ENCODE assay signal across 15 cellular contexts in genomic region chr14:94598506-94598815, GRCh38. TPM values are rescaled to one million over a fixed set of nuclear protein-coding genes. Genes with fewer than 3 reads are reported as not detected.
DNase-seq lines count a peak whose midpoint lies in the region; ATAC-seq and TF ChIP-seq lines count a peak whose summit lies in the region.
"Had no signal": no experiment of that assay in that cellular context is flagged by ENCODE, and none has a peak within 500 bp of the region (broad histone marks: within the 10 kb centered on the region; RNA-seq: fewer than 3 reads in every experiment).

No MANE protein-coding gene starts in this region.

- no peaks in the 10 kb centered on the region for H4K20me1 ChIP-seq in neural progenitor cell (ENCODE audit: low read depth)

- H3F3A ChIP-seq in neural progenitor cell (ENCODE audit: low read depth): no peaks in the 10 kb centered on the region

- peaks cover 48% of the 10 kb centered on the region for H3K4me1 ChIP-seq in SJSA1 (replicated peaks)
- H3K4me1 ChIP-seq in neural progenitor cell: no peaks in the 10 kb centered on the region

- H3K9me3 ChIP-seq in SJSA1 (replicated peaks) (no peaks in the 10 kb centered on the region), neural progenitor cell (ENCODE audit: low read depth) (no peaks in the 10 kb centered on the region)

- H3K4me3 Mint-ChIP-seq in neural progenitor cell: peak overlapping the region; percentile 20
- no peak overlapping the region for H3K4me3 Mint-ChIP-seq in type B pancreatic cell
- H3K4me3 Mint-ChIP-seq: activated CD4-positive, alpha-beta memory T cell treated with anti-CD3 and anti-CD28 coated beads, Interleukin-2, amount 10 ng/mL, durations not matched to agents 7 days and 5 days; CD4-positive, alpha-beta T cell had no signal

- no peak overlapping the region for H3K9ac ChIP-seq in neural progenitor cell

- H3K79me2 ChIP-seq in neural progenitor cell (ENCODE audit: low read depth): no peaks in the 10 kb centered on the region

- H2AFZ ChIP-seq in neural progenitor cell (replicated peaks): no peak overlapping the region

- H3K36me3 Mint-ChIP-seq in neural progenitor cell (no peaks in the 10 kb centered on the region), type B pancreatic cell (no peaks in the 10 kb centered on the region)

- peaks cover 44% of the 10 kb centered on the region for H3K4me1 Mint-ChIP-seq in neural progenitor cell
- peaks cover 52% of the 10 kb centered on the region for H3K4me1 Mint-ChIP-seq in type B pancreatic cell (ENCODE audit: unreplicated experiment)
- H3K4me1 Mint-ChIP-seq: activated CD4-positive, alpha-beta memory T cell treated with anti-CD3 and anti-CD28 coated beads, Interleukin-2, amount 10 ng/mL, durations not matched to agents 7 days and 5 days had no signal

- H3K9me3 Mint-ChIP-seq in neural progenitor cell (no peaks in the 10 kb centered on the region), type B pancreatic cell (no peaks in the 10 kb centered on the region)
- H3K9me3 Mint-ChIP-seq: activated CD4-positive, alpha-beta memory T cell treated with anti-CD3 and anti-CD28 coated beads, Interleukin-2, amount 10 ng/mL, durations not matched to agents 7 days and 5 days; CD4-positive, alpha-beta T cell had no signal

- H3K4me2 ChIP-seq in neural progenitor cell: no peak overlapping the region

- no peak overlapping the region for H3K27ac Mint-ChIP-seq in neural progenitor cell
- peak overlapping the region; percentile 84 for H3K27ac Mint-ChIP-seq in type B pancreatic cell
- H3K27ac Mint-ChIP-seq: activated CD4-positive, alpha-beta memory T cell treated with anti-CD3 and anti-CD28 coated beads, Interleukin-2, amount 10 ng/mL, durations not matched to agents 7 days and 5 days; CD4-positive, alpha-beta T cell had no signal

- H3K27ac ChIP-seq in SJSA1: peak overlapping the region; percentile 96
- peak overlapping the region; percentile 92 for H3K27ac ChIP-seq in epithelial cell of prostate
- no peak overlapping the region for H3K27ac ChIP-seq in neural progenitor cell

- H3K27me3 Mint-ChIP-seq in neural progenitor cell (ENCODE audit: insufficient read depth, low read depth) (peaks cover 5% of the 10 kb centered on the region), type B pancreatic cell (no peaks in the 10 kb centered on the region)
- H3K27me3 Mint-ChIP-seq: activated CD4-positive, alpha-beta memory T cell treated with anti-CD3 and anti-CD28 coated beads, Interleukin-2, amount 10 ng/mL, durations not matched to agents 7 days and 5 days had no signal

- no peak for ATAC-seq in GM19328 (IDR thresholded peaks at IDR 0.05; ENCODE audit: unreplicated experiment)
- ATAC-seq in GM18873 (IDR thresholded peaks at IDR 0.05; ENCODE audit: low FRiP score, unreplicated experiment): no peak

- TF ChIP-seq CTCF in neural progenitor cell (IDR thresholded peaks at IDR 0.05): no peak
- no peak for TF ChIP-seq CTCF in type B pancreatic cell (conservative IDR thresholded peaks at IDR 0.05)

- no peak overlapping the region for H3K4me3 ChIP-seq in SJSA1
- H3K4me3 ChIP-seq in neural progenitor cell: no peak overlapping the region
- H3K4me3 ChIP-seq: lung had no signal

- H3K27me3 ChIP-seq in SJSA1 (replicated peaks): no peaks in the 10 kb centered on the region
- no peaks in the 10 kb centered on the region for H3K27me3 ChIP-seq in neural progenitor cell

- DNase-seq in SJSA1 (ENCODE audit: low read depth in 1 of 2, low spot score in 2 of 2): peak; percentile 70 to 77
- no peak for DNase-seq in epithelial cell of prostate (ENCODE audit: low read depth, low spot score)
- no peak for DNase-seq in neural progenitor cell (ENCODE audit: low spot score)
- no peak for DNase-seq in type B pancreatic cell (ENCODE audit: extremely low spot score, unreplicated experiment)
- DNase-seq in mesenteric fat pad (ENCODE audit: low spot score): no peak
- DNase-seq: activated CD4-positive, alpha-beta memory T cell treated with anti-CD3 and anti-CD28 coated beads, Interleukin-2, amount 10 ng/mL, durations not matched to agents 7 days and 5 days; CD4-positive, alpha-beta T cell; Kasumi-1; NCI-H2081 treated with DMSO at 0.1 percent for 48 hours; NCI-H774; stimulated activated CD4-positive, alpha-beta T cell treated with anti-CD3 and anti-CD28 coated beads, Interleukin-1b, Interleukin-23, amount 100 ng/mL, for 48 hours had no signal

- no peaks in the 10 kb centered on the region for H3K36me3 ChIP-seq in SJSA1
- no peaks in the 10 kb centered on the region for H3K36me3 ChIP-seq in neural progenitor cell

RNA-seq across cellular contexts. Expression of gene SERPINA3, which starts 13.7 kb away (rescaled TPM):
- total RNA-seq in SJSA1 (2014; rRNA removed; shearing (Covaris generic)): 0.13 and 0.95 TPM in 2 replicates
- total RNA-seq in neural progenitor cell (ENCODE audit: low replicate concordance): not detected in 2 replicates
- 3.5 and 7.1 TPM in 2 replicates for total RNA-seq in type B pancreatic cell (ENCODE audit: low replicate concordance)
- 139 TPM for total RNA-seq in mesenteric fat pad
- total RNA-seq: activated CD4-positive, alpha-beta memory T cell treated with anti-CD3 and anti-CD28 coated beads, Interleukin-2, amount 10 ng/mL, durations not matched to agents 7 days and 5 days; CD4-positive, alpha-beta T cell had no signal

RNA-seq across cellular contexts. Expression of gene SERPINA5, which starts 17.2 kb away (rescaled TPM):
- total RNA-seq in SJSA1 (2014; rRNA removed; shearing (Covaris generic)): 0.42 TPM in 1 of 2 replicates, not detected in the other
- total RNA-seq in neural progenitor cell (ENCODE audit: low replicate concordance) (3.1 and 3.5 TPM in 2 replicates), type B pancreatic cell (ENCODE audit: low replicate concordance) (4.9 and 7.7 TPM in 2 replicates), mesenteric fat pad (0.48 TPM)
- total RNA-seq: activated CD4-positive, alpha-beta memory T cell treated with anti-CD3 and anti-CD28 coated beads, Interleukin-2, amount 10 ng/mL, durations not matched to agents 7 days and 5 days; CD4-positive, alpha-beta T cell had no signal

RNA-seq across cellular contexts. Expression of gene SERPINA4, which starts 37.2 kb away (rescaled TPM):
- not detected in 2 replicates for total RNA-seq in SJSA1 (2014; rRNA removed; shearing (Covaris generic))
- total RNA-seq in neural progenitor cell (ENCODE audit: low replicate concordance) (not detected in 2 replicates), type B pancreatic cell (ENCODE audit: low replicate concordance) (1.4 TPM in 2 replicates), mesenteric fat pad (not detected)
- total RNA-seq: activated CD4-positive, alpha-beta memory T cell treated with anti-CD3 and anti-CD28 coated beads, Interleukin-2, amount 10 ng/mL, durations not matched to agents 7 days and 5 days; CD4-positive, alpha-beta T cell; occipital lobe had no signal

Comparison
In these comparisons a context has a peak if more than half of its experiments do, and no peak if none do; other contexts are left out.
1. DNase-seq: peak in SJSA1 (2 of 2); none in epithelial cell of prostate (single experiment), neural progenitor cell (single experiment), type B pancreatic cell (single experiment) and mesenteric fat pad (single experiment).
2. RNA of gene SERPINA3, which starts 13.7 kb away (total RNA-seq): 139 TPM in mesenteric fat pad (single experiment); 3.5 to 7.1 TPM in type B pancreatic cell, 0.13 to 0.95 TPM in SJSA1 and not detected in neural progenitor cell; every median in the first group is over 10 times any median in the second.